18 cellular contexts compared by ENCODE assay signal in the genomic region with DNA sequence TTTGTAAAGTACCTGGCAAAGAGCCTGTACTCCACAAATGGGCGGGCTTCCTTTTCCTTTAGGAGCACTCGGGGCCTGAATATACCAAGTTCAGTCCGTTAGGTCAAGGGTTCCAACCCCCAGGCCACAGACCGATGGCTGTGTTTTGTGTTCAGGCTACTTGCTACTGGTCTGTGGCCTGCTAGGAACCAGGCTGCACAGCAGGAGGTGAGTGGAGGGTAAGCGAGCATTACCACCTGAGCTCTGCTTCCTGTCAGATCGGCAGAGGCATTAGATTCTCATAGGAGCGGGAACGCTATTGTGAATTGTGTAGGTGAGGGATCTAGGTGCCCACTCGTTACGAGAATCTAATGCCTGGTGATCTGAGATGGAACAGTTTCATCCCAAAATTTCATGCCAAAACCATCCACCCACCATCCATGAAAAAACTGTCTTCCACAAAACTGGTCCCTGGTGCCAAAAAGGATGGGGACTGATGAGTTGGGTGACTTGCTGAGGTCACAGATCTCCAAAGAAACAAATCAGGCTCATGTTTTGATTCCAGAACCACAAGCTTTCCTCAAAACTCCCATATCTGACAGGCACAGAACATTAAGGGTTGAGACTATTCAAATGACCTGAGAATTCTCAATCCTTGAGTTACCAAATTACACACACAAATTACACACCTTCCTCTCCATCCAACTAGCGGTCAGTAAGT. TPM values are rescaled to one million over a fixed set of nuclear protein-coding genes. Genes with fewer than 3 reads are reported as not detected.
A peak's percentile ranks its signal among the peaks of the same experiment; 100 is the strongest.
DNase-seq lines count a peak whose midpoint lies in the region; ATAC-seq and TF ChIP-seq lines count a peak whose summit lies in the region.
"Had no signal": no experiment of that assay in that cellular context is flagged by ENCODE, and none has a peak within 500 bp of the region (broad histone marks: within the 10 kb centered on the region; RNA-seq: fewer than 3 reads in every experiment).

No MANE protein-coding gene starts in this region.

- peak overlapping the region; percentile 10; the same call in 1 of the 2 replicates for H3K27ac ChIP-seq in 22Rv1
- H3K27ac ChIP-seq in ascending aorta = peak overlapping the region; percentile 45 to 49
- H3K27ac ChIP-seq in esophagus squamous epithelium = peak overlapping the region; percentile 17 to 70 (median 68)
- H3K27ac ChIP-seq: KMS-11 had no signal

- intact Hi-C loops in ascending aorta (cut with DNase I) = no loop called here
- intact Hi-C loops in esophagus squamous epithelium (cut with DNase I) = no loop called here

- no peaks in the 10 kb centered on the region for H3K9me3 ChIP-seq in ascending aorta
- no peaks in the 10 kb centered on the region for H3K9me3 ChIP-seq in esophagus squamous epithelium

- TF ChIP-seq CTCF in 22Rv1 (IDR thresholded peaks at IDR 0.05) = no peak
- no peak for TF ChIP-seq CTCF in ascending aorta (IDR thresholded peaks at IDR 0.05)
- no peak for TF ChIP-seq CTCF in esophagus squamous epithelium (IDR thresholded peaks at IDR 0.05)
- no peak for TF ChIP-seq CTCF in neural crest cell (conservative IDR thresholded peaks at IDR 0.05)

- H3K4me3 Mint-ChIP-seq in neural crest cell = peak overlapping the region; percentile 66
- no peak overlapping the region for H3K4me3 Mint-ChIP-seq in activated CD4-positive, alpha-beta T cell treated with anti-CD3 and anti-CD28 coated beads, Interleukin-2, amount 10 ng/mL, durations not matched to agents 7 days and 5 days
- H3K4me3 Mint-ChIP-seq: CD4-positive, CD25-positive, alpha-beta regulatory T cell had no signal

- 67 to 76% methylated on average over 11 of the region's 11 CpGs for WGBS in esophagus squamous epithelium, 2 donors

- H3K27me3 Mint-ChIP-seq in neural crest cell (ENCODE audit: low read depth) = peaks cover 21% of the 10 kb centered on the region
- peaks cover 34% of the 10 kb centered on the region for H3K27me3 Mint-ChIP-seq in activated CD4-positive, alpha-beta T cell treated with anti-CD3 and anti-CD28 coated beads, Interleukin-2, amount 10 ng/mL, durations not matched to agents 7 days and 5 days

- no peak for ATAC-seq in HG03097 (IDR thresholded peaks at IDR 0.05; ENCODE audit: low FRiP score, unreplicated experiment)
- ATAC-seq: HepG2 had no signal

- DNase-seq in ascending aorta (ENCODE audit: low spot score in 2 of 2) (no peak), esophagus squamous epithelium (lab: John Stamatoyannopoulos, UW) (no peak), neural crest cell (ENCODE audit: low read depth, low spot score) (no peak), NK-92 (lab: John Stamatoyannopoulos, UW; ENCODE audit: unreplicated experiment) (no peak)
- DNase-seq in activated naive CD4-positive, alpha-beta T cell (lab: John Stamatoyannopoulos, UW) = no peak
- DNase-seq in activated CD4-positive, alpha-beta T cell treated with anti-CD3 and anti-CD28 coated beads, Interleukin-2, amount 10 ng/mL, durations not matched to agents 7 days and 5 days = no peak
- DNase-seq: CD4-positive, CD25-positive, alpha-beta regulatory T cell; DMS79 treated with DMSO at 0.1 percent for 48 hours; GDM1; NCI-H1105 treated with DMSO at 0.1 percent for 48 hours; NCI-H187; NCI-H2171; NCI-H446 treated with DMSO at 0.1 percent for 48 hours; SHP77 treated with DMSO at 0.1 percent for 48 hours had no signal

- peaks cover 24% of the 10 kb centered on the region for H3K4me1 Mint-ChIP-seq in neural crest cell
- H3K4me1 Mint-ChIP-seq in activated CD4-positive, alpha-beta T cell treated with anti-CD3 and anti-CD28 coated beads, Interleukin-2, amount 10 ng/mL, durations not matched to agents 7 days and 5 days = peaks cover 10% of the 10 kb centered on the region

- POLR2A ChIA-PET in activated CD4-positive, alpha-beta T cell treated with anti-CD3 and anti-CD28 coated beads, Interleukin-2, amount 10 ng/mL, durations not matched to agents 7 days and 5 days (lab: Charles Lee) = no interaction called here

- CTCF ChIA-PET in activated CD4-positive, alpha-beta T cell treated with anti-CD3 and anti-CD28 coated beads, Interleukin-2, amount 10 ng/mL, durations not matched to agents 7 days and 5 days (lab: Charles Lee) = interaction anchor here (1.1 kb wide), 1 partner anchor 8 kb away, joined by 3 read pairs; no protein-coding TSS in a partner anchor

- no peak for TF ChIP-seq POLR2A in esophagus squamous epithelium (IDR thresholded peaks at IDR 0.05)

- H3K4me3 ChIP-seq in ascending aorta (no peak overlapping the region), esophagus squamous epithelium (peak overlapping the region in 2 of 4 donors; percentile 8 to 35)

- no peaks in the 10 kb centered on the region for H3K36me3 Mint-ChIP-seq in neural crest cell (ENCODE audit: low read depth)
- H3K36me3 Mint-ChIP-seq in activated CD4-positive, alpha-beta T cell treated with anti-CD3 and anti-CD28 coated beads, Interleukin-2, amount 10 ng/mL, durations not matched to agents 7 days and 5 days (ENCODE audit: low read depth) = no peaks in the 10 kb centered on the region
- H3K36me3 Mint-ChIP-seq: CD4-positive, CD25-positive, alpha-beta regulatory T cell had no signal

- H3K27me3 ChIP-seq in ascending aorta (no peaks in the 10 kb centered on the region), esophagus squamous epithelium (peaks cover 0 to 4% (median 0%) of the 10 kb centered on the region in 4 donors)

- H3K27ac Mint-ChIP-seq in neural crest cell (ENCODE audit: unreplicated experiment) = no peak overlapping the region
- no peak overlapping the region for H3K27ac Mint-ChIP-seq in activated CD4-positive, alpha-beta T cell treated with anti-CD3 and anti-CD28 coated beads, Interleukin-2, amount 10 ng/mL, durations not matched to agents 7 days and 5 days
- H3K27ac Mint-ChIP-seq: CD4-positive, CD25-positive, alpha-beta regulatory T cell had no signal

- H3K4me1 ChIP-seq in ascending aorta (peaks cover 0 to 21% of the 10 kb centered on the region in 2 donors), esophagus squamous epithelium (peaks cover 14 to 100% (median 47%) of the 10 kb centered on the region in 3 donors)

- no peaks in the 10 kb centered on the region for H3K9me3 Mint-ChIP-seq in neural crest cell
- H3K9me3 Mint-ChIP-seq in activated CD4-positive, alpha-beta T cell treated with anti-CD3 and anti-CD28 coated beads, Interleukin-2, amount 10 ng/mL, durations not matched to agents 7 days and 5 days = no peaks in the 10 kb centered on the region

- no peaks in the 10 kb centered on the region for H3K36me3 ChIP-seq in ascending aorta
- H3K36me3 ChIP-seq in esophagus squamous epithelium = no peaks in the 10 kb centered on the region

RNA-seq across cellular contexts. Expression of gene CSRP2, which starts 4.2 kb away (rescaled TPM):
- total RNA-seq in ascending aorta (59.7 TPM), esophagus squamous epithelium (100 to 1,000 TPM in 1 of 4 donors, 10 to 100 TPM in 3; 57.6 to 107 (median 65.1) TPM), neural crest cell (76.4 and 80.8 TPM in 2 replicates)
- total RNA-seq in activated CD4-positive, alpha-beta T cell treated with anti-CD3 and anti-CD28 coated beads, Interleukin-2, amount 10 ng/mL, durations not matched to agents 7 days and 5 days = under 1 TPM in 1 of 2 experiments, not detected in 1; 0.22 TPM
- total RNA-seq: CD4-positive, CD25-positive, alpha-beta regulatory T cell had no signal

Comparison
In these comparisons a context has a peak if more than half of its experiments do, and no peak if none do; other contexts are left out.
1. H3K27ac ChIP-seq: peak in every context shown above with its lines; median percentile 68 in esophagus squamous epithelium; 47 in ascending aorta; 10 in 22Rv1.
2. RNA of gene CSRP2, which starts 4.2 kb away (total RNA-seq): 76.4 to 80.8 TPM in neural crest cell, 57.6 to 107 TPM in esophagus squamous epithelium and 59.7 TPM in ascending aorta (single experiment); 0.22 TPM in activated CD4-positive, alpha-beta T cell treated with anti-CD3 and anti-CD28 coated beads, Interleukin-2, amount 10 ng/mL, durations not matched to agents 7 days and 5 days; every median in the first group is over 10 times any median in the second.